11 cellular contexts compared by ENCODE assay signal in the genomic region with DNA sequence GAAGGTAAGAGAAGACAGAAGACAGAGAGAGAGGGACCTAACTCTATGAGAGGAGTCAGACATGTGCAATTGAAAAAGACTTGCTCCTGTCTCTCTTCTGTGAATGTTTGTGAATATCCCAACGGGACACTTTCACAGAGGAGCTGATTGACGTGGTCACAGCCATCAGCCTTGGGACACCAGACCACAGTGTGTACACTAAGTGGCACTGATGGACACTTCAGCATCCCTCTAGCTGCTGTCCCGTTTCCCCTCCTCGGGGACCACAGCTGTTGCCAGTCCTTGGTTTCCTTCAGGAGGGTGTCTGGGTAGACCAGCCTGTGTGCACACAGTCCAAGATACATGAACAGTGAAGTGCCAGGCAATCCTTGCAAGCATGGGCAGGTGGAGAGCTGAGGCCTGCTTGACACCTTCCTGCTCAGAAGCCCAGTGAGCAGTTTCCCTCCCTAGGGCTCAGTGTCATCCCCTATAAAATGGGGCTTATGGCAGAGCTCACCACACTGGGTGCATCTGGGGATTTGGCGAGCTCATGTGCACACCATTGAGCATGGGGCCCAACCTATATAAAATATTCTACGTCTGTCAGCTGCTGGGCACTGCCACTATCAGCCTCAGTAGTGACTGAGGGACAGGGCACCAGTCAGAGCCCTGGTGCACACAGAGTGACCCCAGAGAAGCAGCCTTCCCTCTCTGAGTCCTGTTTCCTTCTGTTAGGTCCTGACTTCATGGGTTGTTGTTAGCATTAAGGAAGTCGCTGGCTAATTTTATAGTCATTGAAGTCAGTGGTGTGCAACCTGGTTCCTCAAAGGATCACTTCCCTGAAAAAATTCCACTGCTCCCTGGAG. TPM values are rescaled to one million over a fixed set of nuclear protein-coding genes. Genes with fewer than 3 reads are reported as not detected.
DNase-seq lines count a peak whose midpoint lies in the region; ATAC-seq and TF ChIP-seq lines count a peak whose summit lies in the region.
"Had no signal": no experiment of that assay in that cellular context is flagged by ENCODE, and none has a peak within 500 bp of the region (broad histone marks: within the 10 kb centered on the region; RNA-seq: fewer than 3 reads in every experiment).

No MANE protein-coding gene starts in this region.

- H3K27ac ChIP-seq in VCaP = peak overlapping the region; percentile 100
- H3K27ac ChIP-seq in right cardiac atrium (ENCODE audit: low read length) = no peak overlapping the region
- H3K27ac ChIP-seq in testis = peak overlapping the region in 1 of 2 donors; percentile 98
- no peak overlapping the region for H3K27ac ChIP-seq in caudate nucleus (ENCODE audit: low read depth, low read length)

- no peak overlapping the region for H3K4me3 Mint-ChIP-seq in activated T-cell treated with anti-CD3 and anti-CD28 coated beads, Interleukin-2, amount 50 U/mL, for 24 hours
- no peak overlapping the region for H3K4me3 Mint-ChIP-seq in activated T-cell treated with anti-CD3 and anti-CD28 coated beads, Interleukin-2, amount 50 U/mL, for 4 hours

- ATAC-seq in activated T-cell treated with anti-CD3 and anti-CD28 coated beads, Interleukin-2, amount 50 U/mL, for 4 hours = no peak
- no peak for ATAC-seq in right cardiac atrium
- ATAC-seq: psoas muscle had no signal

- peaks cover 28% of the 10 kb centered on the region for H3K4me1 Mint-ChIP-seq in activated T-cell treated with anti-CD3 and anti-CD28 coated beads, Interleukin-2, amount 50 U/mL, for 24 hours (ENCODE audit: low read depth)
- H3K4me1 Mint-ChIP-seq in activated T-cell treated with anti-CD3 and anti-CD28 coated beads, Interleukin-2, amount 50 U/mL, for 4 hours (ENCODE audit: low read depth) = peaks cover 20% of the 10 kb centered on the region

- H3K27me3 ChIP-seq in right cardiac atrium (ENCODE audit: control insufficient read depth, insufficient read depth) (no peaks in the 10 kb centered on the region), testis (no peaks in the 10 kb centered on the region), MG63 (no peaks in the 10 kb centered on the region)

- peak; percentile 33 for DNase-seq in activated T-cell treated with anti-CD3 and anti-CD28 coated beads, Interleukin-2, amount 50 U/mL, for 24 hours
- DNase-seq in activated T-cell treated with anti-CD3 and anti-CD28 coated beads, Interleukin-2, amount 50 U/mL, for 4 hours = no peak
- DNase-seq in right cardiac atrium (peak in 2 of 3 donors; percentile 8 to 18), testis (peak; percentile 10), MG63 (no peak), SW480 (ENCODE audit: low spot score) (no peak), caudate nucleus (lab: John Stamatoyannopoulos, UW) (no peak)
- DNase-seq: BE2C, dermis blood vessel endothelial cell had no signal

- intact Hi-C loops in right cardiac atrium (cut with DNase I) (no loop called here), testis (cut with DNase I; ENCODE audit: low total_unique reads) (no loop called here)

- peaks cover 2% of the 10 kb centered on the region for H3K4me1 ChIP-seq in right cardiac atrium (ENCODE audit: control insufficient read depth, insufficient read depth, low read length)
- H3K4me1 ChIP-seq in testis = peaks cover 33% of the 10 kb centered on the region
- H3K4me1 ChIP-seq: BE2C had no signal

- WGBS in right cardiac atrium = 64% methylated on average over 7 of the region's 7 CpGs
- 73 to 83% methylated on average over 7 of the region's 7 CpGs for WGBS in testis, 2 donors

- TF ChIP-seq CTCF in VCaP (conservative IDR thresholded peaks at IDR 0.05) = no peak
- no peak for TF ChIP-seq CTCF in testis (IDR thresholded peaks at IDR 0.05)

- no peaks in the 10 kb centered on the region for H3K9me3 Mint-ChIP-seq in activated T-cell treated with anti-CD3 and anti-CD28 coated beads, Interleukin-2, amount 50 U/mL, for 24 hours
- H3K9me3 Mint-ChIP-seq in activated T-cell treated with anti-CD3 and anti-CD28 coated beads, Interleukin-2, amount 50 U/mL, for 4 hours = no peaks in the 10 kb centered on the region

- H3K4me3 ChIP-seq in right cardiac atrium (ENCODE audit: low read length) (no peak overlapping the region), testis (no peak overlapping the region), MG63 (no peak overlapping the region)
- H3K4me3 ChIP-seq: psoas muscle had no signal

- H3K36me3 ChIP-seq in testis (ENCODE audit: low read depth, missing control alignments) (no peaks in the 10 kb centered on the region), MG63 (peaks cover 8% of the 10 kb centered on the region; the same call in 1 of the 2 replicates)
- H3K36me3 ChIP-seq: BE2C had no signal

- TF ChIP-seq POLR2A in testis (IDR thresholded peaks at IDR 0.05) = no peak

- H3K9me3 ChIP-seq in right cardiac atrium (ENCODE audit: control insufficient read depth, low read length) (no peaks in the 10 kb centered on the region), testis (no peaks in the 10 kb centered on the region), MG63 (no peaks in the 10 kb centered on the region)
- H3K9me3 ChIP-seq: BE2C, psoas muscle had no signal

- H3K27me3 Mint-ChIP-seq in activated T-cell treated with anti-CD3 and anti-CD28 coated beads, Interleukin-2, amount 50 U/mL, for 24 hours = no peaks in the 10 kb centered on the region
- no peaks in the 10 kb centered on the region for H3K27me3 Mint-ChIP-seq in activated T-cell treated with anti-CD3 and anti-CD28 coated beads, Interleukin-2, amount 50 U/mL, for 4 hours (ENCODE audit: low read depth)

- H3K27ac Mint-ChIP-seq in activated T-cell treated with anti-CD3 and anti-CD28 coated beads, Interleukin-2, amount 50 U/mL, for 24 hours = peak overlapping the region; percentile 97

- peaks cover 41% of the 10 kb centered on the region for H3K36me3 Mint-ChIP-seq in activated T-cell treated with anti-CD3 and anti-CD28 coated beads, Interleukin-2, amount 50 U/mL, for 24 hours (ENCODE audit: low read depth)
- peaks cover 10% of the 10 kb centered on the region for H3K36me3 Mint-ChIP-seq in activated T-cell treated with anti-CD3 and anti-CD28 coated beads, Interleukin-2, amount 50 U/mL, for 4 hours (ENCODE audit: insufficient read depth)

RNA-seq across cellular contexts. Expression of gene USF2, which starts 4.3 kb away (rescaled TPM):
- 100 to 1,000 TPM; 130 to 145 (median 144) TPM for total RNA-seq in activated T-cell treated with anti-CD3 and anti-CD28 coated beads, Interleukin-2, amount 50 U/mL, for 4 hours
- total RNA-seq in right cardiac atrium (100 to 1,000 TPM; 182 to 270 (median 239) TPM), testis (100 to 1,000 TPM; 105 to 123 TPM)
- polyA plus RNA-seq in right cardiac atrium (332 TPM), testis (ENCODE audit: insufficient read depth, low read depth, low replicate concordance) (83.1 TPM)
- 73.5 and 85.5 TPM in 2 replicates for total RNA-seq in MG63 (2014; rRNA removed; shearing (Covaris generic); ENCODE audit: low replicate concordance)

RNA-seq across cellular contexts. Expression of gene LSR, which starts 15.7 kb away (rescaled TPM):
- total RNA-seq in activated T-cell treated with anti-CD3 and anti-CD28 coated beads, Interleukin-2, amount 50 U/mL, for 4 hours = 10 to 100 TPM; 14.0 to 18.7 (median 17.1) TPM
- total RNA-seq in right cardiac atrium (1 to 10 TPM; 4.6 to 8.9 (median 4.8) TPM), testis (100 to 1,000 TPM; 154 to 195 TPM)
- polyA plus RNA-seq in right cardiac atrium (5.0 TPM), testis (ENCODE audit: insufficient read depth, low read depth, low replicate concordance) (85.7 TPM)
- 0.33 TPM in 1 of 2 replicates, not detected in the other for total RNA-seq in MG63 (2014; rRNA removed; shearing (Covaris generic); ENCODE audit: low replicate concordance)

RNA-seq across cellular contexts. Expression of gene HAMP, which starts 17.8 kb away (rescaled TPM):
- under 1 TPM; 0.58 to 0.81 (median 0.60) TPM for total RNA-seq in activated T-cell treated with anti-CD3 and anti-CD28 coated beads, Interleukin-2, amount 50 U/mL, for 4 hours
- total RNA-seq in right cardiac atrium = 100 to 1,000 TPM; 164 to 286 (median 230) TPM
- polyA plus RNA-seq in right cardiac atrium = 406 TPM
- not detected for total RNA-seq in testis
- 1.6 TPM for polyA plus RNA-seq in testis (ENCODE audit: insufficient read depth, low read depth, low replicate concordance)
- not detected in 2 replicates for total RNA-seq in MG63 (2014; rRNA removed; shearing (Covaris generic); ENCODE audit: low replicate concordance)
- polyA plus RNA-seq: psoas muscle had no signal

RNA-seq across cellular contexts. Expression of gene MAG, which starts 27.5 kb away (rescaled TPM):
- total RNA-seq in activated T-cell treated with anti-CD3 and anti-CD28 coated beads, Interleukin-2, amount 50 U/mL, for 4 hours = under 1 TPM in 1 of 3 donors, not detected in 2; 0.29 TPM
- not detected for total RNA-seq in right cardiac atrium
- polyA plus RNA-seq in right cardiac atrium = 1.3 TPM
- 10 to 100 TPM; 10.8 to 18.4 TPM for total RNA-seq in testis
- polyA plus RNA-seq in testis (ENCODE audit: insufficient read depth, low read depth, low replicate concordance) = 5.4 TPM
- not detected in 2 replicates for total RNA-seq in MG63 (2014; rRNA removed; shearing (Covaris generic); ENCODE audit: low replicate concordance)
- total RNA-seq: dermis blood vessel endothelial cell had no signal

RNA-seq across cellular contexts. Expression of gene FAM187B, which starts 36.0 kb away (rescaled TPM):
- total RNA-seq in activated T-cell treated with anti-CD3 and anti-CD28 coated beads, Interleukin-2, amount 50 U/mL, for 4 hours = not detected
- not detected for total RNA-seq in right cardiac atrium
- polyA plus RNA-seq in right cardiac atrium = not detected
- 100 to 1,000 TPM in 1 of 2 donors, 10 to 100 TPM in 1; 18.4 to 105 TPM for total RNA-seq in testis
- polyA plus RNA-seq in testis (ENCODE audit: insufficient read depth, low read depth, low replicate concordance) = 79.2 TPM
- total RNA-seq in MG63 (2014; rRNA removed; shearing (Covaris generic); ENCODE audit: low replicate concordance) = not detected in 2 replicates
- total RNA-seq: dermis blood vessel endothelial cell, psoas muscle had no signal

Comparison
In these comparisons a context has a peak if more than half of its experiments do, and no peak if none do; other contexts are left out.
1. DNase-seq: peak in activated T-cell treated with anti-CD3 and anti-CD28 coated beads, Interleukin-2, amount 50 U/mL, for 24 hours (single experiment), right cardiac atrium (2 of 3) and testis (single experiment); none in activated T-cell treated with anti-CD3 and anti-CD28 coated beads, Interleukin-2, amount 50 U/mL, for 4 hours (single experiment), MG63 (single experiment), SW480 (single experiment) and caudate nucleus (0 of 61).
2. RNA of gene LSR, which starts 15.7 kb away (total RNA-seq): 154 to 195 TPM in testis; 14.0 to 18.7 TPM in activated T-cell treated with anti-CD3 and anti-CD28 coated beads, Interleukin-2, amount 50 U/mL, for 4 hours, 4.6 to 8.9 TPM in right cardiac atrium and 0.33 TPM in MG63; every median in the first group is over 4 times any median in the second.
3. RNA of gene HAMP, which starts 17.8 kb away (total RNA-seq): 164 to 286 TPM in right cardiac atrium; 0.58 to 0.81 TPM in activated T-cell treated with anti-CD3 and anti-CD28 coated beads, Interleukin-2, amount 50 U/mL, for 4 hours, not detected in testis and not detected in MG63; every median in the first group is over 10 times any median in the second.